Comparison of ENCODE assay signal across 25 cellular contexts in the genomic region with DNA sequence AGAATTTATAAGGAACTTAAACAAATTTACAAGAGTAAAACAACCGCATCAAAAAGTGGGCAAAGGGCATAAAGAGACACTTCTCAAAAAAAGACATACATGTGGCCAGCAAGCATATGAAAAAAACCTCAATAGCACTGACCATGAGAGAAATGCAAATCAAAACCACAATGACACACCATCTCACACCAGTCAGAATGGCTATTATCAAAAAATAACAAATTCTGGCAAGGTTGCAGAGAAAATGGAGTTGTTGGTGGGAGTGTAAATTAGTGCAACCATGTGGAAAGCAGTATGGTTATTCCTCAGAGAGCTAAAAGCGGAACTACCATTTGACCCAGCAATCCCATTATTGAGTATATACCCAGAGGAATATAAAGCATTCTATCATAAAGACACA.
DNase-seq lines count a peak whose midpoint lies in the region; ATAC-seq, FAIRE-seq and TF ChIP-seq lines count a peak whose summit lies in the region.
"Had no signal": no experiment of that assay in that cellular context is flagged by ENCODE, and none has a peak within 500 bp of the region (broad histone marks: within the 10 kb centered on the region; RNA-seq: fewer than 3 reads in every experiment).

No MANE protein-coding gene starts in this region.

- H3K9me3 Mint-ChIP-seq in astrocyte (ENCODE audit: unreplicated experiment), result peaks cover 9% of the 10 kb centered on the region
- peaks cover 15 to 28% (median 16%) of the 10 kb centered on the region in 5 donors for H3K9me3 Mint-ChIP-seq in CD8-positive, alpha-beta memory T cell
- peaks cover 24% of the 10 kb centered on the region for H3K9me3 Mint-ChIP-seq in activated naive CD8-positive, alpha-beta T cell treated with anti-CD3 and anti-CD28 coated beads, Interleukin-2, amount 50 U/mL, for 24 hours

- H2AFZ ChIP-seq in astrocyte (ENCODE audit: low read depth, low read length), result no peak overlapping the region

- H3K4me1 Mint-ChIP-seq in astrocyte (ENCODE audit: low read depth, unreplicated experiment), result peaks cover 5% of the 10 kb centered on the region
- no peaks in the 10 kb centered on the region for H3K4me1 Mint-ChIP-seq in CD8-positive, alpha-beta memory T cell
- no peaks in the 10 kb centered on the region for H3K4me1 Mint-ChIP-seq in activated naive CD8-positive, alpha-beta T cell treated with anti-CD3 and anti-CD28 coated beads, Interleukin-2, amount 50 U/mL, for 24 hours
- H3K4me1 Mint-ChIP-seq: CD14-positive monocyte had no signal

- no peak for ATAC-seq in activated naive CD8-positive, alpha-beta T cell treated with anti-CD3 and anti-CD28 coated beads, Interleukin-2, amount 50 U/mL, for 24 hours
- ATAC-seq: A549 had no signal

- H3K27ac ChIP-seq in astrocyte (ENCODE audit: low read depth, low read length), result no peak overlapping the region
- no peak overlapping the region for H3K27ac ChIP-seq in CD8-positive, alpha-beta memory T cell (ENCODE audit: low read depth, low read length)
- H3K27ac ChIP-seq in caudate nucleus (ENCODE audit: low read depth, low read length), result no peak overlapping the region
- H3K27ac ChIP-seq: A549; BLaER1 treated with 17β-estradiol and CSF1 and Interleukin-3, amounts not matched to agents 10 nM and 100 nM had no signal

- H3K4me1 ChIP-seq in astrocyte (ENCODE audit: insufficient read depth, low read length), result no peaks in the 10 kb centered on the region
- no peaks in the 10 kb centered on the region for H3K4me1 ChIP-seq in CD8-positive, alpha-beta memory T cell (ENCODE audit: insufficient read depth, low read length)
- H3K4me1 ChIP-seq: A549; BE2C; BLaER1 treated with 17β-estradiol and CSF1 and Interleukin-3, amounts not matched to agents 10 nM and 100 nM; HAP-1 had no signal

- no peaks in the 10 kb centered on the region for H3K27me3 ChIP-seq in astrocyte (ENCODE audit: insufficient read depth, low read length)
- no peaks in the 10 kb centered on the region for H3K27me3 ChIP-seq in CD8-positive, alpha-beta memory T cell (ENCODE audit: insufficient read depth, low read length, poor library complexity, severe bottlenecking)
- H3K27me3 ChIP-seq: BE2C; BLaER1 treated with 17β-estradiol and CSF1 and Interleukin-3, amounts not matched to agents 10 nM and 100 nM had no signal

- CTCF ChIA-PET in CD8-positive, alpha-beta memory T cell (lab: Charles Lee), result no interaction called here

- no peak overlapping the region for H3K4me3 ChIP-seq in astrocyte (ENCODE audit: insufficient read depth, low read depth, low read length)
- H3K4me3 ChIP-seq in CD8-positive, alpha-beta memory T cell (ENCODE audit: low read length), result no peak overlapping the region
- H3K4me3 ChIP-seq: A549; BLaER1 treated with 17β-estradiol and CSF1 and Interleukin-3, amounts not matched to agents 10 nM and 100 nM; HAP-1 had no signal

- no peak overlapping the region for H3K27ac Mint-ChIP-seq in astrocyte (ENCODE audit: unreplicated experiment)
- no peak overlapping the region for H3K27ac Mint-ChIP-seq in CD8-positive, alpha-beta memory T cell
- no peak overlapping the region for H3K27ac Mint-ChIP-seq in activated naive CD8-positive, alpha-beta T cell treated with anti-CD3 and anti-CD28 coated beads, Interleukin-2, amount 50 U/mL, for 24 hours
- H3K27ac Mint-ChIP-seq: CD14-positive monocyte; CD4-positive, alpha-beta T cell; HFFc6 had no signal

- no peak for FAIRE-seq in astrocyte (lab: Jason Lieb, UNC)
- FAIRE-seq: A549, G401.6, GM12892, H54 had no signal

- no peaks in the 10 kb centered on the region for H3K27me3 Mint-ChIP-seq in astrocyte (ENCODE audit: low read depth, unreplicated experiment)
- H3K27me3 Mint-ChIP-seq in CD8-positive, alpha-beta memory T cell, result no peaks in the 10 kb centered on the region
- H3K27me3 Mint-ChIP-seq in activated naive CD8-positive, alpha-beta T cell treated with anti-CD3 and anti-CD28 coated beads, Interleukin-2, amount 50 U/mL, for 24 hours, result no peaks in the 10 kb centered on the region
- H3K27me3 Mint-ChIP-seq: CD4-positive, alpha-beta T cell had no signal

- H3K36me3 Mint-ChIP-seq in astrocyte (ENCODE audit: low read depth, unreplicated experiment), result no peaks in the 10 kb centered on the region
- no peaks in the 10 kb centered on the region for H3K36me3 Mint-ChIP-seq in CD8-positive, alpha-beta memory T cell
- H3K36me3 Mint-ChIP-seq in activated naive CD8-positive, alpha-beta T cell treated with anti-CD3 and anti-CD28 coated beads, Interleukin-2, amount 50 U/mL, for 24 hours (ENCODE audit: low read depth), result no peaks in the 10 kb centered on the region
- H3K36me3 Mint-ChIP-seq: CD14-positive monocyte had no signal

- DNase-seq in M059J (ENCODE audit: low read depth) (peak; percentile 46), astrocyte (ENCODE audit: low read depth) (peak; percentile 35), glomerular visceral epithelial cell (ENCODE audit: extremely low spot score) (peak; percentile 44), caudate nucleus (lab: John Stamatoyannopoulos, UW) (no peak)
- DNase-seq in CD8-positive, alpha-beta memory T cell, result no peak
- no peak for DNase-seq in activated naive CD8-positive, alpha-beta T cell treated with anti-CD3 and anti-CD28 coated beads, Interleukin-2, amount 50 U/mL, for 24 hours
- DNase-seq in activated CD4-positive, alpha-beta T cell treated with anti-CD3 and anti-CD28 coated beads for 1 hour, result no peak
- DNase-seq: 8988T; ACHN; AML-193; BE2C; Calu3; CD4-positive, alpha-beta T cell; COR-L47; DMS153; DND-41; GOT3; HFFc6 had no signal

- H4K20me1 ChIP-seq in astrocyte (ENCODE audit: insufficient read depth, low read length), result no peaks in the 10 kb centered on the region
- H4K20me1 ChIP-seq: BLaER1 treated with 17β-estradiol and CSF1 and Interleukin-3, amounts not matched to agents 10 nM and 100 nM had no signal

- no peak for TF ChIP-seq CTCF in astrocyte (IDR thresholded peaks at IDR 0.05; ENCODE audit: insufficient read depth, low read depth, low read length)

- no peaks in the 10 kb centered on the region for H3K79me2 ChIP-seq in astrocyte (ENCODE audit: insufficient read depth, low read length)

- peaks cover 8% of the 10 kb centered on the region for H3K9me3 ChIP-seq in astrocyte (ENCODE audit: insufficient read depth, low read depth, low read length)
- no peaks in the 10 kb centered on the region for H3K9me3 ChIP-seq in CD8-positive, alpha-beta memory T cell (ENCODE audit: low read length)
- H3K9me3 ChIP-seq: A549, BE2C had no signal

- POLR2A ChIA-PET in CD8-positive, alpha-beta memory T cell (lab: Charles Lee), result no interaction called here

- no peaks in the 10 kb centered on the region for H3K36me3 ChIP-seq in astrocyte (ENCODE audit: insufficient read depth, low read length)
- H3K36me3 ChIP-seq in CD8-positive, alpha-beta memory T cell (ENCODE audit: insufficient read depth, low read length), result no peaks in the 10 kb centered on the region
- H3K36me3 ChIP-seq: BE2C; BLaER1 treated with 17β-estradiol and CSF1 and Interleukin-3, amounts not matched to agents 10 nM and 100 nM; HAP-1 had no signal

- no peak overlapping the region for H3K9ac ChIP-seq in astrocyte (ENCODE audit: low read length)
- H3K9ac ChIP-seq: BLaER1 treated with 17β-estradiol and CSF1 and Interleukin-3, amounts not matched to agents 10 nM and 100 nM had no signal

- H3K4me3 Mint-ChIP-seq in astrocyte (ENCODE audit: unreplicated experiment), result no peak overlapping the region
- no peak overlapping the region for H3K4me3 Mint-ChIP-seq in CD8-positive, alpha-beta memory T cell
- H3K4me3 Mint-ChIP-seq in activated naive CD8-positive, alpha-beta T cell treated with anti-CD3 and anti-CD28 coated beads, Interleukin-2, amount 50 U/mL, for 24 hours, result no peak overlapping the region
- H3K4me3 Mint-ChIP-seq: CD14-positive monocyte; CD4-positive, alpha-beta T cell; HFFc6 had no signal

- no peak overlapping the region for H3K4me2 ChIP-seq in astrocyte (ENCODE audit: low read length)
- H3K4me2 ChIP-seq: A549; BLaER1 treated with 17β-estradiol and CSF1 and Interleukin-3, amounts not matched to agents 10 nM and 100 nM had no signal

Comparison
In these comparisons a context has a peak if more than half of its experiments do, and no peak if none do; other contexts are left out.
1. DNase-seq: peak in M059J (single experiment), astrocyte (single experiment) and glomerular visceral epithelial cell (single experiment); none in CD8-positive, alpha-beta memory T cell (0 of 5), activated naive CD8-positive, alpha-beta T cell treated with anti-CD3 and anti-CD28 coated beads, Interleukin-2, amount 50 U/mL, for 24 hours (single experiment), caudate nucleus (0 of 61) and activated CD4-positive, alpha-beta T cell treated with anti-CD3 and anti-CD28 coated beads for 1 hour (single experiment).